Comparison of ENCODE assay signal across 16 cellular contexts in the genomic region with DNA sequence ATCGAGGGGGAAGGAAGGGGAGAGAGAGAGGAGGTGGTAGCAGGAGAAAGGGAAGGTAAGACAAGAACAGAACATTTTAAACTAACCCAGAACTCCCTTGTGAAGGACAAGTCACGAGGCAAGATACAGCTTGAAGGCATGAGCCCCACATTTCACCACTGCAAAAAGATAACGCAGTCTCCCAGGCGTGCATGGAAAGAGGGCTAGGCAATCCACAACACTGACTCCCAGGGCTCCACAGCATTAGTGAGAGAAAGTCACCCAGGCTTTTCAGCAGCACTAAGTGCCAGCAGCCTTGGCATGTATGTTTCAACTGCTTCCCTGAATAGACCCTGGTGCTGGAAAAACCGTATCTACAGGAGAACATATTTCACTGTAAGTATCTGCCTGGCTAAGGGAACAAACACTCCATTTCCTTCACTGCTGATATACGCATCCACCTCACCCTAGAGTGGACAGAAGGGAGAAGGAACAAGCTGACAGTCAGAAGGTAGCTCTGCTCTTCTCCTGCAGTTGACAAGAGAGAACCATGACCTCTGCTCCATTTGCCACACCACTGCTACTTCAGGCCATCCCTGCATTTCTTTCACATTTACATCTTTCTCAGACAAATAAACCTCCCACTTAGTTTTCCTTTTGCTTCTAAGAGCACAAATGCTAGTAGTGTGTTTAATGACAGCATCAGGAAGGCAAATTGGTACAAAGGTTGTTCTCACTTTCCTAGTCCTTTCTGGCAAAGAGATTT.
DNase-seq lines count a peak whose midpoint lies in the region; ATAC-seq, FAIRE-seq and TF ChIP-seq lines count a peak whose summit lies in the region.
"Had no signal": no experiment of that assay in that cellular context is flagged by ENCODE, and none has a peak within 500 bp of the region (broad histone marks: within the 10 kb centered on the region; RNA-seq: fewer than 3 reads in every experiment).

No MANE protein-coding gene starts in this region.

- intact Hi-C loops in left ventricle myocardium inferior (cut with micrococcal nuclease) = no loop called here

- no peaks in the 10 kb centered on the region for H3K27me3 ChIP-seq in left ventricle myocardium inferior (ENCODE audit: low read depth)
- no peaks in the 10 kb centered on the region for H3K27me3 ChIP-seq in thymus (ENCODE audit: control insufficient read depth, insufficient read depth)
- H3K27me3 ChIP-seq in MG63 = no peaks in the 10 kb centered on the region

- no peak overlapping the region for H3K4me3 ChIP-seq in left ventricle myocardium inferior
- no peak overlapping the region for H3K4me3 ChIP-seq in thymus (ENCODE audit: low read length)
- H3K4me3 ChIP-seq in MG63 = no peak overlapping the region
- H3K4me3 ChIP-seq: thoracic aorta had no signal

- H3K27me3 Mint-ChIP-seq in activated naive CD8-positive, alpha-beta T cell = no peaks in the 10 kb centered on the region
- no peaks in the 10 kb centered on the region for H3K27me3 Mint-ChIP-seq in activated naive CD8-positive, alpha-beta T cell treated with anti-CD3 and anti-CD28 coated beads, Interleukin-2, amount 50 U/mL, for 24 hours
- H3K27me3 Mint-ChIP-seq: naive B cell had no signal

- H3K36me3 ChIP-seq in left ventricle myocardium inferior (peaks cover 38% of the 10 kb centered on the region), thymus (ENCODE audit: control insufficient read depth, insufficient read depth) (peaks cover 34% of the 10 kb centered on the region), MG63 (peaks cover 10% of the 10 kb centered on the region)

- FAIRE-seq in D721Med (lab: Jason Lieb, UNC) = no peak
- FAIRE-seq: astrocyte, RCC 7860 had no signal

- no peak for TF ChIP-seq CTCF in left ventricle myocardium inferior (IDR thresholded peaks at IDR 0.05; ENCODE audit: borderline replicate concordance)
- TF ChIP-seq CTCF in D721Med (IDR thresholded peaks at IDR 0.05; ENCODE audit: insufficient read depth, missing control alignments) = no peak

- no peak for ATAC-seq in activated naive CD8-positive, alpha-beta T cell treated with anti-CD3 and anti-CD28 coated beads, Interleukin-2, amount 50 U/mL, for 24 hours

- H3K4me1 ChIP-seq in left ventricle myocardium inferior (peaks cover 27% of the 10 kb centered on the region), thymus (ENCODE audit: control insufficient read depth, insufficient read depth, low read length) (peaks cover 13% of the 10 kb centered on the region)

- H3K9me3 Mint-ChIP-seq in activated naive CD8-positive, alpha-beta T cell (ENCODE audit: low read depth) = no peaks in the 10 kb centered on the region
- no peaks in the 10 kb centered on the region for H3K9me3 Mint-ChIP-seq in activated naive CD8-positive, alpha-beta T cell treated with anti-CD3 and anti-CD28 coated beads, Interleukin-2, amount 50 U/mL, for 24 hours
- H3K9me3 Mint-ChIP-seq: activated T-cell treated with anti-CD3 and anti-CD28 coated beads, Interleukin-2, amount 50 U/mL, for 4 hours; naive B cell had no signal

- H3K4me3 Mint-ChIP-seq in activated naive CD8-positive, alpha-beta T cell = no peak overlapping the region
- no peak overlapping the region for H3K4me3 Mint-ChIP-seq in activated naive CD8-positive, alpha-beta T cell treated with anti-CD3 and anti-CD28 coated beads, Interleukin-2, amount 50 U/mL, for 24 hours
- H3K4me3 Mint-ChIP-seq: activated T-cell treated with anti-CD3 and anti-CD28 coated beads, Interleukin-2, amount 50 U/mL, for 4 hours; naive B cell had no signal

- H3K27ac Mint-ChIP-seq in activated naive CD8-positive, alpha-beta T cell = peak overlapping the region; percentile 51
- H3K27ac Mint-ChIP-seq in activated naive CD8-positive, alpha-beta T cell treated with anti-CD3 and anti-CD28 coated beads, Interleukin-2, amount 50 U/mL, for 24 hours = no peak overlapping the region

- H3K27ac ChIP-seq in angular gyrus (ENCODE audit: low read depth, low read length) (peak overlapping the region; percentile 77), left ventricle myocardium inferior (replicated peaks) (peak overlapping the region; percentile 76), thymus (ENCODE audit: low read depth) (peak overlapping the region; percentile 31)
- H3K27ac ChIP-seq: thoracic aorta had no signal

- 83% methylated on average over 6 of the region's 6 CpGs for WGBS in thymus

- DNase-seq in activated naive CD8-positive, alpha-beta T cell treated with anti-CD3 and anti-CD28 coated beads, Interleukin-2, amount 50 U/mL, for 24 hours = no peak
- DNase-seq in left ventricle myocardium inferior (no peak), MG63 (no peak), D721Med (ENCODE audit: insufficient read length, low spot score) (no peak), NCI-H526 treated with DMSO at 0.1 percent for 48 hours (lab: John Stamatoyannopoulos, UW) (no peak)
- DNase-seq: activated T-cell treated with anti-CD3 and anti-CD28 coated beads, Interleukin-2, amount 50 U/mL, for 4 hours; Calu3; naive B cell; NCI-H2029 treated with DMSO at 0.1 percent for 48 hours; NCI-H69 had no signal

- H3K9me3 ChIP-seq in left ventricle myocardium inferior (replicated peaks) = no peaks in the 10 kb centered on the region
- no peaks in the 10 kb centered on the region for H3K9me3 ChIP-seq in thymus (ENCODE audit: control insufficient read depth)
- no peaks in the 10 kb centered on the region for H3K9me3 ChIP-seq in MG63
- H3K9me3 ChIP-seq: thoracic aorta had no signal

- peaks cover 17% of the 10 kb centered on the region for H3K36me3 Mint-ChIP-seq in activated naive CD8-positive, alpha-beta T cell
- peaks cover 11% of the 10 kb centered on the region for H3K36me3 Mint-ChIP-seq in activated naive CD8-positive, alpha-beta T cell treated with anti-CD3 and anti-CD28 coated beads, Interleukin-2, amount 50 U/mL, for 24 hours (ENCODE audit: low read depth)

- peaks cover 17% of the 10 kb centered on the region for H3K4me1 Mint-ChIP-seq in activated naive CD8-positive, alpha-beta T cell (ENCODE audit: low read depth)
- peaks cover 13% of the 10 kb centered on the region for H3K4me1 Mint-ChIP-seq in activated naive CD8-positive, alpha-beta T cell treated with anti-CD3 and anti-CD28 coated beads, Interleukin-2, amount 50 U/mL, for 24 hours
